9 cellular contexts compared by ENCODE assay signal in the genomic region with DNA sequence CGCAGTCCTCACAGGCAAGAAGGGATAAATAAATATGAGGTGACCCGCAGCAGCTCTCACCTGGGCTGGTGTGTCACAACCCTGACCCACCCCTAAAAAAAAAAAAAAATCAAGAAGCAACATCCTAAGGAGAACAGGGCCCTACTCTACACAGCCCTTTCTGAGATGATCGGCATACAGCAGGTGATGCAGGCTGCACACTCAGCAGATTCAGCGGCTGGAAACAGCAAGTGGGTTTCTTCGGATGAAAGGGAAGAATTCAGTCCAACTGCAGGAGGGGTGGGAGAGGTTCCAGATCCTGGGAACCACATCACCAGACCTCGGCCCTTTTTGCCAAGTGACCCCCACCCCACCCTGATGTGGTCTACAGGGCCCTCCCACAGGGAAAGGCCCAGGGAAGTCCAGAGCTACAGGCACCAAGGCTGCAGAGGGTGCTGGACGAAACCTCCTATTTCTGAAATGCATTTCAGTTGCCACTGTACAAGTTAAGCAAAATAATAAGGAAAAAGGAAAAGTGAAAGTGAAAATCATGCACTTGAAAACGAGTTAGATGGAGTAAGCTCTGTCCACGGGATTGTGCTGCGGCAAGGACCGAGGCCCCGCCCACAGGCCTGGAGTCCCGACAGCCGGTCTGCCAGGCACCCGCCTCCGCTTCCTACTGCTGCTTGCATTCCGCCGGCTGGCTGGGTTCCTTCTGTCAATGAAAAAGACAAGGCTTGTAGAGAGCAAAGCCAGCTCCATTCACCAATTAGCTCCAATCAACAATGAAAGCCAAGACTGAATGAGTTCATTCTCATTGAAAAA. TPM values are rescaled to one million over a fixed set of nuclear protein-coding genes. Genes with fewer than 3 reads are reported as not detected.
A peak's percentile ranks its signal among the peaks of the same experiment; 100 is the strongest.
DNase-seq lines count a peak whose midpoint lies in the region; ATAC-seq and TF ChIP-seq lines count a peak whose summit lies in the region.
"Had no signal": no experiment of that assay in that cellular context is flagged by ENCODE, and none has a peak within 500 bp of the region (broad histone marks: within the 10 kb centered on the region; RNA-seq: fewer than 3 reads in every experiment).

No MANE protein-coding gene starts in this region.

- DNase-seq in HCEC 1CT (peak; percentile 73), fibroblast of the conjunctiva (ENCODE audit: low read depth) (peak; percentile 82), thyroid gland (peak; percentile 98 to 99)
- DNase-seq in activated naive CD4-positive, alpha-beta T cell treated with Interleukin-2 at 50 U/mL for 16 hours, result peak; percentile 46
- peak in 5 of 10 donors; percentile 15 to 45 (median 41) for DNase-seq in naive thymus-derived CD8-positive, alpha-beta T cell

- peaks cover under 1 to 61% (median 2%) of the 10 kb centered on the region in 3 donors for H3K36me3 Mint-ChIP-seq in naive thymus-derived CD8-positive, alpha-beta T cell

- H3K4me1 Mint-ChIP-seq in naive thymus-derived CD8-positive, alpha-beta T cell, result peaks cover 26 to 75% (median 47%) of the 10 kb centered on the region in 4 donors

- ATAC-seq in naive thymus-derived CD8-positive, alpha-beta T cell, result peak; percentile 45 to 51
- no peak for ATAC-seq in GM21529 (IDR thresholded peaks at IDR 0.05; ENCODE audit: unreplicated experiment)
- ATAC-seq in HG02870 (IDR thresholded peaks at IDR 0.05; ENCODE audit: unreplicated experiment), result no peak
- no peak for ATAC-seq in HG02588 (IDR thresholded peaks at IDR 0.05; ENCODE audit: unreplicated experiment)

- H3K27ac Mint-ChIP-seq in naive thymus-derived CD8-positive, alpha-beta T cell, result peak overlapping the region; percentile 53 to 92 (median 84)

- H3K9me3 ChIP-seq in thyroid gland, result no peaks in the 10 kb centered on the region

- H3K27me3 ChIP-seq in thyroid gland, result no peaks in the 10 kb centered on the region

- no peak for TF ChIP-seq POLR2A in thyroid gland (IDR thresholded peaks at IDR 0.05)

- H3K9me3 Mint-ChIP-seq in naive thymus-derived CD8-positive, alpha-beta T cell, result no peaks in the 10 kb centered on the region

- H3K4me1 ChIP-seq in thyroid gland, result peaks cover 33 to 62% of the 10 kb centered on the region in 2 donors

- intact Hi-C loops in thyroid gland (cut with DNase I), result no loop called here

- H3K36me3 ChIP-seq in thyroid gland, result peaks cover 0 to 6% of the 10 kb centered on the region in 2 donors

- H3K27me3 Mint-ChIP-seq in naive thymus-derived CD8-positive, alpha-beta T cell, result no peaks in the 10 kb centered on the region

- WGBS in thyroid gland, 2 donors, result 21 to 28% methylated on average over 18 of the region's 18 CpGs

- POLR2A ChIA-PET in naive thymus-derived CD8-positive, alpha-beta T cell (lab: Charles Lee), result interaction anchor here (1.0 to 1.6 kb wide), 5 partner anchors 12 to 57 kb away, joined by 3 to 5 read pairs (median 4); a partner anchor contains a TSS

- H3K4me3 ChIP-seq in thyroid gland (replicated peaks in 1 of 3), result no peak overlapping the region
- H3K4me3 ChIP-seq: skin epidermis had no signal

- H3K27ac ChIP-seq in thyroid gland, result peak overlapping the region; percentile 72 to 74 (median 72)

- H3K4me3 Mint-ChIP-seq in naive thymus-derived CD8-positive, alpha-beta T cell, result peak overlapping the region in 8 of 10 donors; percentile 20 to 71 (median 40)

- no peak for TF ChIP-seq CTCF in thyroid gland (IDR thresholded peaks at IDR 0.05)

RNA-seq across cellular contexts. Expression of a gene that starts 15.9 kb away (rescaled TPM):
- total RNA-seq in naive thymus-derived CD8-positive, alpha-beta T cell, result under 1 TPM; 0.69 to 0.83 TPM
- polyA plus RNA-seq in naive thymus-derived CD8-positive, alpha-beta T cell, result not detected
- 1 to 10 TPM in 2 of 4 donors, under 1 TPM in 1, not detected in 1; 0.93 to 3.7 (median 2.3) TPM for total RNA-seq in thyroid gland

RNA-seq across cellular contexts. Expression of a gene that starts 47.0 kb away (rescaled TPM):
- total RNA-seq in naive thymus-derived CD8-positive, alpha-beta T cell, result 100 to 1,000 TPM; 455 to 471 TPM
- polyA plus RNA-seq in naive thymus-derived CD8-positive, alpha-beta T cell, result 100 to 1,000 TPM; 169 to 207 (median 201) TPM
- 100 to 1,000 TPM; 104 to 117 (median 108) TPM for total RNA-seq in thyroid gland

RNA-seq across cellular contexts. Expression of a gene that starts 59.6 kb away (rescaled TPM):
- 1 to 10 TPM; 3.6 to 4.4 TPM for total RNA-seq in naive thymus-derived CD8-positive, alpha-beta T cell
- polyA plus RNA-seq in naive thymus-derived CD8-positive, alpha-beta T cell, result under 1 TPM in 2 of 3 donors, not detected in 1; 0.27 to 0.34 TPM
- 10 to 100 TPM; 12.6 to 29.7 (median 16.8) TPM for total RNA-seq in thyroid gland

Comparison
In these comparisons a context has a peak if more than half of its experiments do, and no peak if none do; other contexts are left out.
1. ATAC-seq: peak in naive thymus-derived CD8-positive, alpha-beta T cell (2 of 2); none in GM21529 (single experiment), HG02870 (single experiment) and HG02588 (single experiment).